ENCODE assay signal across 8 cellular contexts in the genomic region with DNA sequence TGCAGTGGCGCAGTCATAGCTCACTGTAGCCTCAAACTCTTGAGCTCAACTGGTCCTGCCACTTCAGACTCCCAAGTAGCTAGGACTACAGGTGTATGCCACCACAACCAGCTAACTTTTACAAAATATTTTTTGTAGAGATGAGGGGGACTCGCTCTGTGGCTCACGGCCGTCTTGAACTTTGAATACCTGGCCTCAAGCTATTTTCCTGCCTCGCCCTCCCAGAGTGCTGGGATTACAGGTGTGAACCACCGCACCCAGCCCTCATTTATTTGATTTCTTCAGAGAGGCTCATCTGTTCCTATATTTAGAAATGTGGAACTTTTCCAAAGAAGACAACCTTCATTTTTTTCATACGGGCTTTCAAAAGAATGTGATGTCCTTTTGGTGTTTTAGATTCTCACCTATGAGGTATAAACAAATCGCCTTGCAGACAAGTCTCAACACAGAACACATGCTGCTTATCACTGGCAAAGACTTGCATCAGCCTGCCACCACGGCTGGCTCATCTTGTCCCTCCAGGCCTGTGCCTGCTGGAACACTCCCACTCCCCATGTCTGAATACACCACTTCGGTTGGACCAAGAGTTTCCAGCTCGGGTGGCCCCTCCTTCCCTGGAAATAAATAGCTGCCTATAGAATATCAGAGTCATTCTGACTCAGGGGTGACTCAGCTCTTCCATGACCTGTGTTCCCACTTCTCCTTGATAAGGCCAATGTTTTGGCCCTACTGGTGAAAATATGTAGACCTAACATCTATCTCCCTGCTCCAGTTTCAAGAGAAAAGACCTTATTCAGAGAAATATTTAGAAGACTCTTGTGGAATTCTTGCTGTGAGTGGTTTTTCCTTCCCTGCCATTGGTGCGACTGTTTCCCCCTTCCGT.
DNase-seq lines count a peak whose midpoint lies in the region.

No MANE protein-coding gene starts in this region.

- H3K4me1 Mint-ChIP-seq in activated T-helper 1 cell treated with anti-CD3 and anti-CD28 coated beads, Interleukin-12 subunit alpha, Interleukin-12 subunit beta, Interleukin-2, Interleukin-4 antibody, amounts not matched to agents 30 ng/mL and 10 ng/mL and 1 ng/mL, durations not matched to agents 14 hours and 24 hours and 36 hours (ENCODE audit: low read depth) = peaks cover 54% of the 10 kb centered on the region

- H3K36me3 Mint-ChIP-seq in activated T-helper 1 cell treated with anti-CD3 and anti-CD28 coated beads, Interleukin-12 subunit alpha, Interleukin-12 subunit beta, Interleukin-2, Interleukin-4 antibody, amounts not matched to agents 30 ng/mL and 10 ng/mL and 1 ng/mL, durations not matched to agents 14 hours and 24 hours and 36 hours (ENCODE audit: low read depth) = peaks cover 7% of the 10 kb centered on the region

- DNase-seq in Daoy (ENCODE audit: low read depth) (peak; percentile 93), NCI-H510A (lab: John Stamatoyannopoulos, UW) (peak; percentile 27), cardiac septum (ENCODE audit: low spot score) (peak; percentile 86), NCI-H128 (lab: John Stamatoyannopoulos, UW; ENCODE audit: unreplicated experiment) (no peak), NAMALWA (ENCODE audit: low spot score) (no peak), NCI-H524 treated with DMSO at 0.1 percent for 48 hours (lab: John Stamatoyannopoulos, UW) (no peak)
- peak; percentile 12 for DNase-seq in activated T-helper 1 cell treated with anti-CD3 and anti-CD28 coated beads, Interleukin-12 subunit alpha, Interleukin-12 subunit beta, Interleukin-2, Interleukin-4 antibody, amounts not matched to agents 30 ng/mL and 10 ng/mL and 1 ng/mL, durations not matched to agents 14 hours and 24 hours and 36 hours (ENCODE audit: low spot score)
- peak; percentile 29 to 78 for DNase-seq in stimulated activated CD4-positive, alpha-beta T cell treated with anti-CD3 and anti-CD28 coated beads, Interleukin-12 subunit alpha, Interleukin-12 subunit beta, amount 100 ng/mL, for 24 hours (ENCODE audit: low read depth in 2 of 2)

- peaks cover 6% of the 10 kb centered on the region for H3K9me3 Mint-ChIP-seq in activated T-helper 1 cell treated with anti-CD3 and anti-CD28 coated beads, Interleukin-12 subunit alpha, Interleukin-12 subunit beta, Interleukin-2, Interleukin-4 antibody, amounts not matched to agents 30 ng/mL and 10 ng/mL and 1 ng/mL, durations not matched to agents 14 hours and 24 hours and 36 hours

- H3K4me3 Mint-ChIP-seq in activated T-helper 1 cell treated with anti-CD3 and anti-CD28 coated beads, Interleukin-12 subunit alpha, Interleukin-12 subunit beta, Interleukin-2, Interleukin-4 antibody, amounts not matched to agents 30 ng/mL and 10 ng/mL and 1 ng/mL, durations not matched to agents 14 hours and 24 hours and 36 hours = peak overlapping the region; percentile 51

- intact Hi-C loops in activated T-helper 1 cell treated with anti-CD3 and anti-CD28 coated beads, Interleukin-12 subunit alpha, Interleukin-12 subunit beta, Interleukin-2, Interleukin-4 antibody, amounts not matched to agents 30 ng/mL and 10 ng/mL and 1 ng/mL, durations not matched to agents 14 hours and 24 hours and 36 hours (cut with micrococcal nuclease) = loop anchor here (1.0 to 5.0 kb wide), 6 partner anchors 9 to 125 kb away; no protein-coding TSS in a partner anchor
- intact Hi-C loops in cardiac septum (cut with DNase I) = loop anchor here (1.0 kb wide), 1 partner anchor 28 kb away; no protein-coding TSS in a partner anchor

- H3K27me3 Mint-ChIP-seq in activated T-helper 1 cell treated with anti-CD3 and anti-CD28 coated beads, Interleukin-12 subunit alpha, Interleukin-12 subunit beta, Interleukin-2, Interleukin-4 antibody, amounts not matched to agents 30 ng/mL and 10 ng/mL and 1 ng/mL, durations not matched to agents 14 hours and 24 hours and 36 hours (ENCODE audit: insufficient read depth) = peaks cover 2% of the 10 kb centered on the region

- peak overlapping the region; percentile 90 for H3K27ac Mint-ChIP-seq in activated T-helper 1 cell treated with anti-CD3 and anti-CD28 coated beads, Interleukin-12 subunit alpha, Interleukin-12 subunit beta, Interleukin-2, Interleukin-4 antibody, amounts not matched to agents 30 ng/mL and 10 ng/mL and 1 ng/mL, durations not matched to agents 14 hours and 24 hours and 36 hours

Comparison
In these comparisons a context has a peak if more than half of its experiments do, and no peak if none do; other contexts are left out.
1. DNase-seq: peak in Daoy (single experiment), NCI-H510A (single experiment), activated T-helper 1 cell treated with anti-CD3 and anti-CD28 coated beads, Interleukin-12 subunit alpha, Interleukin-12 subunit beta, Interleukin-2, Interleukin-4 antibody, amounts not matched to agents 30 ng/mL and 10 ng/mL and 1 ng/mL, durations not matched to agents 14 hours and 24 hours and 36 hours (single experiment), cardiac septum (single experiment) and stimulated activated CD4-positive, alpha-beta T cell treated with anti-CD3 and anti-CD28 coated beads, Interleukin-12 subunit alpha, Interleukin-12 subunit beta, amount 100 ng/mL, for 24 hours (2 of 2); none in NCI-H128 (single experiment), NAMALWA (single experiment) and NCI-H524 treated with DMSO at 0.1 percent for 48 hours (single experiment).